13 cellular contexts compared by ENCODE assay signal in the genomic region with DNA sequence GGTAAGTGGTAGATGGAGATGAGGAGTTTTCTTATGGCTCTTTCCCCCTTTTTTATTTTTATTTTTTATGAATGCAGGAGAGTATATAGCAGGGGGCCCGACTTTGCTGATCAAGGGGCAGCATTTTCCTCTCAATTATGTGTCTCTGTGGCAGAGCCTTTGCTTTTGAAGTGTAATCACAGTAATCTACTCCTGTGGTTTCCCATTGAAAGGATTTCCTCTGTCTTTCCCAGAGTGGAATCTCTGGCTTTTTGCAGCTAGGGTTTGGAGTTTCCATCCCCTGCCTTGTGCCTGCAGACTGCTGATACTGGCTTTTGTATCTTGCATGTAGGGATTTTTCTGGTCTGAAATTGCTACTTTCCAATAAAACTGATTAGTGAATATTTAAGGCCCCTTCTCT. TPM values are rescaled to one million over a fixed set of nuclear protein-coding genes. Genes with fewer than 3 reads are reported as not detected.
A peak's percentile ranks its signal among the peaks of the same experiment; 100 is the strongest.
DNase-seq lines count a peak whose midpoint lies in the region; ATAC-seq, FAIRE-seq and TF ChIP-seq lines count a peak whose summit lies in the region.
"Had no signal": no experiment of that assay in that cellular context is flagged by ENCODE, and none has a peak within 500 bp of the region (broad histone marks: within the 10 kb centered on the region; RNA-seq: fewer than 3 reads in every experiment).

No MANE protein-coding gene starts in this region.

- peak overlapping the region; percentile 52 for H3K4me3 Mint-ChIP-seq in CD4-positive, alpha-beta T cell
- peak overlapping the region in 9 of 10 donors; percentile 13 to 89 (median 81) for H3K4me3 Mint-ChIP-seq in naive thymus-derived CD4-positive, alpha-beta T cell

- TF ChIP-seq RAD21 in K562 (CRISPR knock-in tag; conservative IDR thresholded peaks at IDR 0.05 in 1 of 2, IDR thresholded peaks at IDR 0.05 in 1 of 2): no peak

- H3K9me3 ChIP-seq in CD4-positive, alpha-beta T cell (ENCODE audit: control insufficient read depth, low read length): no peaks in the 10 kb centered on the region
- H3K9me3 ChIP-seq in HUES48 (ENCODE audit: control insufficient read depth, insufficient read depth, low read length) (no peaks in the 10 kb centered on the region), K562 (replicated peaks; ENCODE audit: control insufficient read depth, insufficient read depth, low read depth, low read length) (no peaks in the 10 kb centered on the region)
- H3K9me3 ChIP-seq in naive thymus-derived CD4-positive, alpha-beta T cell (ENCODE audit: control insufficient read depth in 2 of 3, low read length in 3 of 3): no peaks in the 10 kb centered on the region
- H3K9me3 ChIP-seq: heart left ventricle had no signal

- H3K36me3 Mint-ChIP-seq in CD4-positive, alpha-beta T cell (ENCODE audit: low read depth): peaks cover 30% of the 10 kb centered on the region
- peaks cover 0 to 6% (median 5%) of the 10 kb centered on the region in 5 donors for H3K36me3 Mint-ChIP-seq in naive thymus-derived CD4-positive, alpha-beta T cell

- TF ChIP-seq EP300 in K562 (IDR thresholded peaks at IDR 0.05; ENCODE audit: low read length): no peak

- H3K79me2 ChIP-seq in K562 (ENCODE audit: control insufficient read depth, insufficient read depth, low read length): peaks cover 99% of the 10 kb centered on the region

- no peak overlapping the region for H2AFZ ChIP-seq in K562 (ENCODE audit: low read depth, low read length)

- BruUV-seq in K562 (replicated peaks; lab: Mats Ljungman, UMichigan): no TSS peak

- in situ Hi-C loops in K562 (cut with MboI): no loop called here

- peaks cover 12% of the 10 kb centered on the region for H3K36me3 ChIP-seq in HUES48 (ENCODE audit: control insufficient read depth, insufficient read depth, low read length)
- H3K36me3 ChIP-seq in K562 (ENCODE audit: control insufficient read depth, insufficient read depth, low read length): peaks cover 44% of the 10 kb centered on the region
- H3K36me3 ChIP-seq in naive thymus-derived CD4-positive, alpha-beta T cell (ENCODE audit: control insufficient read depth in 2 of 3, insufficient read depth in 3 of 3, low read length in 3 of 3): peaks cover 0 to 8% (median 4%) of the 10 kb centered on the region in 3 experiments

- H3K27me3 ChIP-seq in CD4-positive, alpha-beta T cell (ENCODE audit: control insufficient read depth, insufficient read depth, low read length): no peaks in the 10 kb centered on the region
- H3K27me3 ChIP-seq in HUES48 (ENCODE audit: control insufficient read depth, insufficient read depth, low read length) (no peaks in the 10 kb centered on the region), K562 (ENCODE audit: control insufficient read depth in 2 of 2, insufficient read depth in 2 of 2, low read length in 2 of 2) (no peaks in the 10 kb centered on the region)
- no peaks in the 10 kb centered on the region for H3K27me3 ChIP-seq in naive thymus-derived CD4-positive, alpha-beta T cell (ENCODE audit: control insufficient read depth in 2 of 2, insufficient read depth in 2 of 2, low read length in 2 of 2)
- H3K27me3 ChIP-seq: heart left ventricle had no signal

- intact Hi-C loops in CD4-positive, alpha-beta T cell (cut with DNase I, micrococcal nuclease): loop anchor here in 1 of 2 experiments (2.0 to 10.0 kb wide), 2 partner anchors 14 to 60 kb away; a partner anchor contains a TSS
- intact Hi-C loops in K562 (cut with micrococcal nuclease): no loop called here
- intact Hi-C loops in naive thymus-derived CD4-positive, alpha-beta T cell (cut with micrococcal nuclease): no loop called here

- no peaks in the 10 kb centered on the region for H3K9me3 Mint-ChIP-seq in CD4-positive, alpha-beta T cell
- peaks cover 0 to 1% (median 0%) of the 10 kb centered on the region in 11 donors for H3K9me3 Mint-ChIP-seq in naive thymus-derived CD4-positive, alpha-beta T cell

- peak overlapping the region; percentile 85 for H3K27ac Mint-ChIP-seq in CD4-positive, alpha-beta T cell
- peak overlapping the region in 8 of 9 donors; percentile 8 to 92 (median 70) for H3K27ac Mint-ChIP-seq in naive thymus-derived CD4-positive, alpha-beta T cell

- no peak overlapping the region for H3K9ac ChIP-seq in HUES48 (ENCODE audit: low read depth, low read length)
- H3K9ac ChIP-seq in K562 (ENCODE audit: insufficient read depth in 1 of 2, low read depth in 2 of 2, low read length in 2 of 2): no peak overlapping the region

- WGBS in K562 (ENCODE audit: insufficient coverage, low coverage, missing lambda C conversion rate): 60% methylated on average over 1 of the region's 1 CpG

- no peak for TF ChIP-seq CTCF in CD4-positive, alpha-beta T cell (IDR thresholded peaks at IDR 0.05)
- no peak for TF ChIP-seq CTCF in K562 (IDR thresholded peaks at IDR 0.05 in 2 of 3, conservative IDR thresholded peaks at IDR 0.05 in 1 of 3; ENCODE audit: insufficient read depth in 2 of 3, low read depth in 1 of 3, low read length in 3 of 3)

- H3K9me1 ChIP-seq in K562 (ENCODE audit: control insufficient read depth, insufficient read depth, low read length): peaks cover 13% of the 10 kb centered on the region

- TF ChIP-seq POLR2A in K562 (conservative IDR thresholded peaks at IDR 0.05): no peak

- H3K27me3 Mint-ChIP-seq in CD4-positive, alpha-beta T cell: no peaks in the 10 kb centered on the region
- no peaks in the 10 kb centered on the region for H3K27me3 Mint-ChIP-seq in naive thymus-derived CD4-positive, alpha-beta T cell

- CTCF ChIA-PET in CD4-positive, alpha-beta T cell (lab: Charles Lee): interaction anchor here (1.0 to 1.2 kb wide), 2 partner anchors 18 to 23 kb away, joined by 3 to 4 read pairs; no protein-coding TSS in a partner anchor
- CTCF ChIA-PET in K562 (lab: Yijun Ruan, JAX; ENCODE audit: low intra/inter-chr PET ratio): no interaction called here
- CTCF ChIA-PET in naive thymus-derived CD4-positive, alpha-beta T cell (lab: Charles Lee): interaction anchor here (1.0 kb wide), 1 partner anchor 48 kb away, joined by 3 read pairs; no protein-coding TSS in a partner anchor

- POLR2A ChIA-PET in CD4-positive, alpha-beta T cell (lab: Charles Lee): interaction anchor here (0.8 to 3.5 kb wide), 5 partner anchors 15 to 62 kb away, joined by 5 to 21 read pairs (median 18); a partner anchor contains a TSS
- POLR2A ChIA-PET in K562 (lab: Yijun Ruan, JAX): interaction anchor here (0.8 to 14.8 kb wide), 3 partner anchors 18 to 93 kb away, joined by 3 to 301 read pairs (median 3); a partner anchor contains a TSS
- POLR2A ChIA-PET in naive thymus-derived CD4-positive, alpha-beta T cell (lab: Charles Lee): interaction anchor here (0.6 to 3.4 kb wide), 8 partner anchors 17 to 166 kb away, joined by 3 to 41 read pairs (median 5); a partner anchor contains a TSS

- H3K4me1 ChIP-seq in HUES48 (ENCODE audit: control insufficient read depth, insufficient read depth, low read length) (peaks cover 64% of the 10 kb centered on the region), K562 (replicated peaks in 1 of 2; ENCODE audit: control insufficient read depth in 2 of 2, insufficient read depth in 2 of 2, low read length in 2 of 2) (peaks cover 37 to 55% of the 10 kb centered on the region in 2 experiments)
- H3K4me1 ChIP-seq in naive thymus-derived CD4-positive, alpha-beta T cell (ENCODE audit: control insufficient read depth in 2 of 2, insufficient read depth in 2 of 2, low read length in 2 of 2): peaks cover 69 to 80% of the 10 kb centered on the region in 2 donors

- peaks cover 97% of the 10 kb centered on the region for H3K4me1 Mint-ChIP-seq in CD4-positive, alpha-beta T cell (ENCODE audit: low read depth)
- H3K4me1 Mint-ChIP-seq in naive thymus-derived CD4-positive, alpha-beta T cell: peaks cover 81 to 98% (median 91%) of the 10 kb centered on the region in 7 donors

- no peak for DNase-seq in CD4-positive, alpha-beta T cell
- DNase-seq in K562 (ENCODE audit: extremely low read depth in 1 of 4, low spot score in 3 of 4): no peak
- no peak for DNase-seq in naive thymus-derived CD4-positive, alpha-beta T cell
- DNase-seq in NOMO-1 treated with DMSO at 0.1 percent for 48 hours (lab: John Stamatoyannopoulos, UW; ENCODE audit: unreplicated experiment): no peak
- no peak for DNase-seq in NCI-H2196 treated with DMSO at 0.1 percent for 48 hours (lab: John Stamatoyannopoulos, UW; ENCODE audit: unreplicated experiment)
- DNase-seq in NCI-H128 (lab: John Stamatoyannopoulos, UW; ENCODE audit: unreplicated experiment): no peak
- DNase-seq: heart left ventricle, mammary epithelial cell, NCI-H1694, T-helper 1 cell had no signal

- no peak overlapping the region for H3K4me2 ChIP-seq in K562 (ENCODE audit: insufficient read depth, low read length)

- H3K4me3 ChIP-seq in HUES48 (ENCODE audit: low read depth, low read length): peak overlapping the region; percentile 46
- H3K4me3 ChIP-seq in K562: no peak overlapping the region
- H3K4me3 ChIP-seq in naive thymus-derived CD4-positive, alpha-beta T cell (ENCODE audit: low read length): peak overlapping the region; percentile 21

- no peak overlapping the region for H3K27ac ChIP-seq in CD4-positive, alpha-beta T cell (ENCODE audit: low read depth, low read length)
- H3K27ac ChIP-seq in HUES48 (ENCODE audit: low read depth, low read length) (peak overlapping the region; percentile 89), K562 (ENCODE audit: extremely low read depth, low read depth, low read length) (no peak overlapping the region)
- H3K27ac ChIP-seq in naive thymus-derived CD4-positive, alpha-beta T cell (ENCODE audit: low read depth, low read length): peak overlapping the region; percentile 58

- no peak for FAIRE-seq in K562 (lab: Jason Lieb, UNC)
- FAIRE-seq: endothelial cell of umbilical vein had no signal

- ATAC-seq in CD4-positive, alpha-beta T cell (ENCODE audit: poor library complexity): no peak
- ATAC-seq in K562 (no peak), HG03196 (IDR thresholded peaks at IDR 0.05; ENCODE audit: unreplicated experiment) (no peak)
- ATAC-seq in naive thymus-derived CD4-positive, alpha-beta T cell: no peak
- ATAC-seq: heart left ventricle had no signal

- H4K20me1 ChIP-seq in K562 (replicated peaks; ENCODE audit: control insufficient read depth, insufficient read depth, low read length): peaks cover 35% of the 10 kb centered on the region

RNA-seq across cellular contexts. Expression of a gene that starts 29.1 kb away (rescaled TPM):
- 100 to 1,000 TPM; 102 to 103 TPM for total RNA-seq in CD4-positive, alpha-beta T cell
- total RNA-seq in K562 (2011; cell fraction: chromatin; rRNA removed; ENCODE audit: low replicate concordance): 233 and 329 TPM in 2 replicates
- 114 and 132 TPM in 2 replicates for total RNA-seq in K562 (2011; cell fraction: nucleolus; rRNA removed)
- total RNA-seq in K562 (2011; cell fraction: nucleoplasm; rRNA removed): 181 and 229 TPM in 2 replicates
- total RNA-seq in K562 (2014; rRNA removed) (22.1 and 28.9 TPM in 2 replicates), K562 (2014; rRNA removed; fragmentation: Illumina TruSeq; extraction: Trizol) (23.9 and 24.6 TPM in 2 replicates), K562 (2015; rRNA removed; fragmentation: Illumina TruSeq; extraction: Trizol) (22.5 and 25.3 TPM in 2 replicates), K562 (2021) (74.6 and 88.3 TPM in 2 replicates)
- polyA plus RNA-seq in K562 (2011; rRNA removed) (12.9 and 27.1 TPM in 2 replicates), K562 (2014; fragmentation: Illumina TruSeq; extraction: Trizol) (70.1 and 79.0 TPM in 2 replicates), K562 (2014; fragmentation: Nextera tagmentation; extraction: Ambion mirVana) (10 to 100 TPM in 1 of 2 experiments, 1 to 10 TPM in 1; 8.3 to 20.2 TPM), K562 (2014; rRNA removed) (38.6 and 38.7 TPM in 2 replicates)
- 20.1 and 23.5 TPM in 2 replicates for polyA plus RNA-seq in K562 (2011; cell fraction: cytosol; rRNA removed)
- 59.8 and 83.5 TPM in 2 replicates for polyA plus RNA-seq in K562 (2011; cell fraction: nucleus; rRNA removed)
- 54.3 and 62.2 TPM in 2 replicates for polyA plus RNA-seq in K562 (2012)
- 35.4 and 49.8 TPM in 2 replicates for polyA minus RNA-seq in K562 (2011; rRNA and poly(A)+ RNA removed)
- polyA minus RNA-seq in K562 (2011; cell fraction: cytosol; rRNA and poly(A)+ RNA removed): 61.6 and 92.0 TPM in 2 replicates
- polyA minus RNA-seq in K562 (2011; cell fraction: nucleus; rRNA and poly(A)+ RNA removed): 27.9 and 38.8 TPM in 2 replicates
- 100 to 1,000 TPM; 118 to 148 (median 131) TPM for total RNA-seq in naive thymus-derived CD4-positive, alpha-beta T cell
- polyA plus RNA-seq in naive thymus-derived CD4-positive, alpha-beta T cell: 10 to 100 TPM; 22.3 to 26.6 TPM

Comparison
In these comparisons a context has a peak if more than half of its experiments do, and no peak if none do; other contexts are left out.
1. H3K27ac ChIP-seq: peak in HUES48 (single experiment) and naive thymus-derived CD4-positive, alpha-beta T cell (single experiment); none in CD4-positive, alpha-beta T cell (single experiment) and K562 (single experiment).